Comparison of ENCODE assay signal across 18 cellular contexts in the genomic region with DNA sequence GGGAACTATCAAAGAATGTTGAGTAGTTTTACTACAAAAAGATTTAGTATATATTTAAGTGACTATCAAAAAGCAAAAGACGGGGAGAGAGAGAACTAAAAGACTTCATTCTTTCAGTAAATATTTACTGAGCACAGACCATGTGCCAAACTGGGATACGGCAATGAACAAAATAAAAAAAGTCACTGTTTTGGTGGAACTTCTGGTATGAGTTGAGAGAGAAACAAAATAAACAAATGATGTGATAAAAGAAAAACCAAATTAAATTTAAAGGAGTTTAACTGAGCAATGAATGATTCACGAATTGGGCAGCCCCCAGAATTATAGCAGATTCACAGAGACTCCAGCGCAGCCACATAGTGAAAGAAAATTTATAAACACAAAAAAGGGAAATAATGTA.
"Had no signal": no experiment of that assay in that cellular context is flagged by ENCODE, and none has a peak within 500 bp of the region (broad histone marks: within the 10 kb centered on the region; RNA-seq: fewer than 3 reads in every experiment).

No MANE protein-coding gene starts in this region.

- FAIRE-seq: HTR-8/SVneo had no signal

- H3K27ac ChIP-seq: HL-60, RWPE1 had no signal

- ATAC-seq: Panc1 had no signal

- DNase-seq: Karpas-422, KG1, MV-4-11, NCI-H1048, NCI-H1105, NCI-H1417, NCI-H1436 treated with DMSO at 0.1 percent for 48 hours, NCI-H1694, NCI-H187 treated with DMSO at 0.1 percent for 48 hours, NCI-H2029 treated with DMSO at 0.1 percent for 48 hours, NCI-H2227 treated with DMSO at 0.1 percent for 48 hours, NCI-H524, NCI-H69, SHP77 had no signal
